ENCODE assay signal across 22 cellular contexts in the genomic region with DNA sequence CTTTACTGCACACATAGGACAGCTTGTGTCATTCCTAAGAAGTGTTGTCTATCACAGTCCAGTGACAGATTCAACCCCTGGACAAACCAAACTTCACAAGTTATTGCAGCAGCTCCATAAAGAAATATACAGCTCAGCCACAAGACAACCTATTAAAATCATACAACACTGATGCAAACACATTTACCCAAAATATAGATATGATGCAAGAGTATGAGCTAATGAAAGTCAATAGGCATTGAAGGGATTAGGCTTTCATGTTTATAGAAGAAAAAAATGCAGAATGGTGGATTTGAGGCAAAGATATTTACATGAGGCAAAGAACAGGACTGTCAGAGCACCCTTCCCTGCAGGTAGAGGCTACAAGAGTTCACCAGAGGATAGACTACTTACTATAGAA.
"Had no signal": no experiment of that assay in that cellular context is flagged by ENCODE, and none has a peak within 500 bp of the region (broad histone marks: within the 10 kb centered on the region; RNA-seq: fewer than 3 reads in every experiment).

No MANE protein-coding gene starts in this region.

- H3K9ac ChIP-seq: SK-N-SH had no signal

- H3K9me3 ChIP-seq: SK-N-SH had no signal

- H3K27ac ChIP-seq: RWPE1 had no signal

- DNase-seq: Kasumi-1; KG1; MM.1S; NCI-H1092 treated with DMSO at 0.1 percent for 48 hours; NCI-H1436; NCI-H187; NCI-H2029; NCI-H2081 treated with DMSO at 0.1 percent for 48 hours; NCI-H2171; NCI-H226; NCI-H446; NCI-H510A; NCI-H524 treated with DMSO at 0.1 percent for 48 hours; NCI-H69; NCI-H774; NK-92 treated with Interleukin-12 subunit alpha and Interleukin-12 subunit beta, amount 100 ng/mL, for 24 hours; PC-3; SHP77; SK-N-SH; SW 1271 had no signal

- ATAC-seq: Panc1, PC-3 had no signal

- H3K4me2 ChIP-seq: SK-N-SH had no signal
